Comparison of ENCODE assay signal across 19 cellular contexts in the genomic region with DNA sequence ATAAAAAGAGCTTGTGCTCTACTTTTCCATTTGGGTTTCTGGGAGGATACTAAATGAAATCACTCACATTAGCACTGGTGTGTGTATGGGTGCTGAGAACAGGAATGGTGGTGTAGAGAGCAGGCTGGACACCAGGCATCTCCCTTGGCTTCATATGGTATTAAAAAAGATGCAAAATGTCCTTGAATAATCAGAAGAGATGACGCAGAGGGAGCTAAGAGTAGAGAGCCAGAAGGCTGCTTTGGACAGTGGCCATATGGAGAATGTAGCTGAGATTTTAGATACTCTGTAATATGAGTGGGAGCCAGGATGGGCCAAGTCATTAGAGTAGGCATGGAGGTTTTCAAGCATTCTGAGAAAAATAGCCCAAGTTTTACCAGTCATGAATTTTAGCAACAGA.
DNase-seq lines count a peak whose midpoint lies in the region; ATAC-seq and TF ChIP-seq lines count a peak whose summit lies in the region.
"Had no signal": no experiment of that assay in that cellular context is flagged by ENCODE, and none has a peak within 500 bp of the region (broad histone marks: within the 10 kb centered on the region; RNA-seq: fewer than 3 reads in every experiment).

No MANE protein-coding gene starts in this region.

- DNase-seq in AG20443 (ENCODE audit: low spot score) (peak; percentile 28), HFF-Myc (ENCODE audit: extremely low read depth, low read depth) (peak; percentile 1), fibroblast of gingiva (ENCODE audit: low read depth) (peak; percentile 65), mucosa of descending colon (peak in 1 of 3 donors; percentile 11), head of caudate nucleus (no peak)
- no peak for DNase-seq in activated CD4-positive, alpha-beta T cell treated with anti-CD3 and anti-CD28 coated beads, Interleukin-2, amount 10 ng/mL, durations not matched to agents 7 days and 5 days
- DNase-seq: activated CD4-positive, CD25-positive, alpha-beta regulatory T cell treated with anti-CD3 and anti-CD28 coated beads, Interleukin-2, amount 50 U/mL, for 72 hours; activated CD8-positive, alpha-beta T cell treated with anti-CD3 and anti-CD28 coated beads, Interleukin-2, amount 10 ng/mL, durations not matched to agents 7 days and 5 days; activated naive CD4-positive, alpha-beta T cell; activated T-cell treated with anti-CD3 and anti-CD28 coated beads, Interleukin-2, amount 50 U/mL, for 24 hours; gastrocnemius medialis; GDM1; NCI-H1417 treated with DMSO at 0.1 percent for 48 hours; SW 1271; uterus had no signal

- H3K4me3 ChIP-seq in HFF-Myc (replicated peaks; ENCODE audit: low read depth, low read length) (no peak overlapping the region), mucosa of descending colon (no peak overlapping the region)
- H3K4me3 ChIP-seq: cardiac muscle cell, gastrocnemius medialis, HAP-1, uterus had no signal

- H3K36me3 ChIP-seq in mucosa of descending colon (ENCODE audit: low read depth) = no peaks in the 10 kb centered on the region
- H3K36me3 ChIP-seq: cardiac muscle cell, gastrocnemius medialis, HAP-1, uterus had no signal

- CTCF ChIA-PET in activated CD4-positive, alpha-beta T cell treated with anti-CD3 and anti-CD28 coated beads, Interleukin-2, amount 10 ng/mL, durations not matched to agents 7 days and 5 days (lab: Charles Lee) = no interaction called here

- intact Hi-C loops in mucosa of descending colon (cut with DNase I, micrococcal nuclease) = no loop called here
- intact Hi-C loops in head of caudate nucleus (cut with DNase I) = loop anchor here (10.0 kb wide), 1 partner anchor 332 kb away; no protein-coding TSS in a partner anchor

- no peaks in the 10 kb centered on the region for H3K9me3 ChIP-seq in mucosa of descending colon
- H3K9me3 ChIP-seq: gastrocnemius medialis, HAP-1, uterus had no signal

- no peak overlapping the region for H3K4me3 Mint-ChIP-seq in activated CD4-positive, alpha-beta T cell treated with anti-CD3 and anti-CD28 coated beads, Interleukin-2, amount 10 ng/mL, durations not matched to agents 7 days and 5 days
- H3K4me3 Mint-ChIP-seq: activated CD8-positive, alpha-beta T cell treated with anti-CD3 and anti-CD28 coated beads, Interleukin-2, amount 10 ng/mL, durations not matched to agents 7 days and 5 days; activated T-cell treated with anti-CD3 and anti-CD28 coated beads, Interleukin-2, amount 50 U/mL, for 24 hours had no signal

- H3K9me3 Mint-ChIP-seq in activated CD4-positive, alpha-beta T cell treated with anti-CD3 and anti-CD28 coated beads, Interleukin-2, amount 10 ng/mL, durations not matched to agents 7 days and 5 days = no peaks in the 10 kb centered on the region

- POLR2A ChIA-PET in activated CD4-positive, alpha-beta T cell treated with anti-CD3 and anti-CD28 coated beads, Interleukin-2, amount 10 ng/mL, durations not matched to agents 7 days and 5 days (lab: Charles Lee) = no interaction called here

- no peaks in the 10 kb centered on the region for H3K36me3 Mint-ChIP-seq in activated CD4-positive, alpha-beta T cell treated with anti-CD3 and anti-CD28 coated beads, Interleukin-2, amount 10 ng/mL, durations not matched to agents 7 days and 5 days (ENCODE audit: low read depth)

- no peak overlapping the region for H3K27ac Mint-ChIP-seq in activated CD4-positive, alpha-beta T cell treated with anti-CD3 and anti-CD28 coated beads, Interleukin-2, amount 10 ng/mL, durations not matched to agents 7 days and 5 days
- H3K27ac Mint-ChIP-seq: activated CD8-positive, alpha-beta T cell treated with anti-CD3 and anti-CD28 coated beads, Interleukin-2, amount 10 ng/mL, durations not matched to agents 7 days and 5 days; activated T-cell treated with anti-CD3 and anti-CD28 coated beads, Interleukin-2, amount 50 U/mL, for 24 hours had no signal

- no peaks in the 10 kb centered on the region for H3K27me3 Mint-ChIP-seq in activated CD4-positive, alpha-beta T cell treated with anti-CD3 and anti-CD28 coated beads, Interleukin-2, amount 10 ng/mL, durations not matched to agents 7 days and 5 days
- H3K27me3 Mint-ChIP-seq: activated T-cell treated with anti-CD3 and anti-CD28 coated beads, Interleukin-2, amount 50 U/mL, for 24 hours had no signal

- ATAC-seq in mucosa of descending colon (peak; percentile 21), HG03565 (IDR thresholded peaks at IDR 0.05; ENCODE audit: unreplicated experiment) (no peak), HG02610 (IDR thresholded peaks at IDR 0.05; ENCODE audit: unreplicated experiment) (no peak)
- ATAC-seq: activated CD8-positive, alpha-beta T cell treated with anti-CD3 and anti-CD28 coated beads, Interleukin-2, amount 10 ng/mL, durations not matched to agents 7 days and 5 days; gastrocnemius medialis had no signal

- H3K4me1 ChIP-seq in mucosa of descending colon (ENCODE audit: low read depth) = no peaks in the 10 kb centered on the region
- H3K4me1 ChIP-seq: gastrocnemius medialis, HAP-1, uterus had no signal

- no peaks in the 10 kb centered on the region for H3K4me1 Mint-ChIP-seq in activated CD4-positive, alpha-beta T cell treated with anti-CD3 and anti-CD28 coated beads, Interleukin-2, amount 10 ng/mL, durations not matched to agents 7 days and 5 days

- TF ChIP-seq CTCF in HFF-Myc (IDR thresholded peaks at IDR 0.05; ENCODE audit: low read depth, low read length, missing control alignments) (no peak), mucosa of descending colon (IDR thresholded peaks at IDR 0.05) (no peak)

Comparison
In these comparisons a context has a peak if more than half of its experiments do, and no peak if none do; other contexts are left out.
1. DNase-seq: peak in AG20443 (single experiment), HFF-Myc (single experiment) and fibroblast of gingiva (single experiment); none in activated CD4-positive, alpha-beta T cell treated with anti-CD3 and anti-CD28 coated beads, Interleukin-2, amount 10 ng/mL, durations not matched to agents 7 days and 5 days (single experiment) and head of caudate nucleus (0 of 42).